Comparison of ENCODE assay signal across 8 cellular contexts in the genomic region with DNA sequence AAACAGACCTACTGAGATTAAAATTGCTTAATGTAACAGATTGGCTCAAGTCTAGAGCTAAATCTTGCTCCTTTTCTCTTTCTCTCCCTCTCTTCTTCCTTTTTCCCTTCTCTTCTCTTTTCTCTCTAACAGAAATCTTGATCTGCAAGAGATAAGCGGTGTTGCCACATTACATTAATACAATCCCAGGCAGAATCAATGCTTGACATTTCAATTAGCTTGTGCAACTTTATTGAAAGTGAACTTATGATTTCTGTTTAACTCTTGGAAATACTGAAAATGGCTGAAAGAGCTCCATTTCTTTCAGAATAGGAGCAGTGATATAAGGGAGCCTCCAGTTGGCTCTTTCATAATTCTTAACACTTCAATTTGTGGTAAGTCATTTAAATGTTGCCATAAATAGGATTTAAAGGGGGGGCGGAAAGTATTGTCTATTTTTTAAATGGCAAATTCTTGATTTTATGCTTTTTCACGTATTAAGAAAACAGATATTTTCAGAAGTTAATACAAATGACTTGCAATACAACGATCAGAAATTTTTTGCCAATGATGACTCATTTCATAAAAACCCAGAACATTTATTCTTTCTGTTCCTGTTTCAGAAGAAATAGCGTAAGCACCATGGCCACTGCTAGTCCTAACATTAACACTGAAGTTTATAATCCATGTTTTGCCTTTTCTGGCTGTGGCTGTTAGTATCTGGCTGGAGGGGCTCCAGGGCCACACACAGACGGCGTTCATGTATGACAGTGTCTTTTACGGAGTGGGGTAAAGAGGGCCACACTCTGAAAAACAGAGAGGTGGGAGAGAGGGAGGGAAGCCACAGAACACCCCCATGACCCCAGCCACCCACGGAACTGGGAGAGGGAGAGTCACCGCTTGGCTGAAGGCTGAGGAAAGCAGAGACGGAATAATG.
DNase-seq lines count a peak whose midpoint lies in the region; ATAC-seq and TF ChIP-seq lines count a peak whose summit lies in the region.

No MANE protein-coding gene starts in this region.

- TF ChIP-seq CTCF in BJ (IDR thresholded peaks at IDR 0.05; ENCODE audit: insufficient read depth, low read depth, low read length) (no peak), OCI-LY1 (IDR thresholded peaks at IDR 0.05; ENCODE audit: low read length) (no peak), right atrium auricular region (IDR thresholded peaks at IDR 0.05) (no peak)

- H3K4me2 ChIP-seq in OCI-LY1 (ENCODE audit: low read length) = peak overlapping the region; percentile 47

- no peaks in the 10 kb centered on the region for H3K79me2 ChIP-seq in OCI-LY1 (ENCODE audit: insufficient read depth, low read length)

- peaks cover 5% of the 10 kb centered on the region; the same call in 1 of the 2 replicates for H3F3A ChIP-seq in OCI-LY1 (ENCODE audit: insufficient read depth, low read length)

- H3K27me3 ChIP-seq in BJ (ENCODE audit: control insufficient read depth, insufficient read depth, low read length) = no peaks in the 10 kb centered on the region
- H3K27me3 ChIP-seq in OCI-LY1 (ENCODE audit: insufficient read depth, low read length) = no peaks in the 10 kb centered on the region
- H3K27me3 ChIP-seq in right atrium auricular region = no peaks in the 10 kb centered on the region

- peak overlapping the region; percentile 51; the same call in 1 of the 2 replicates for H2AFZ ChIP-seq in OCI-LY1 (ENCODE audit: low read length)

- H3K4me1 ChIP-seq in OCI-LY1 (ENCODE audit: insufficient read depth, low read length, severe bottlenecking) (peaks cover 31% of the 10 kb centered on the region), right atrium auricular region (peaks cover 0 to 11% of the 10 kb centered on the region in 2 donors)

- peak; percentile 63 for ATAC-seq in GM21825 (IDR thresholded peaks at IDR 0.05; ENCODE audit: unreplicated experiment)

- no peaks in the 10 kb centered on the region for H3K9me2 ChIP-seq in OCI-LY1 (ENCODE audit: low read depth, low read length)

- H3K4me3 ChIP-seq in BJ (ENCODE audit: low read depth, low read length) = no peak overlapping the region
- H3K4me3 ChIP-seq in OCI-LY1 (ENCODE audit: low read depth, low read length, poor library complexity, severe bottlenecking) = peak overlapping the region; percentile 9
- H3K4me3 ChIP-seq in right atrium auricular region = peak overlapping the region in 1 of 2 donors; percentile 29

- H3K9me3 ChIP-seq in OCI-LY1 (ENCODE audit: low read length) (no peaks in the 10 kb centered on the region), right atrium auricular region (no peaks in the 10 kb centered on the region)

- no peaks in the 10 kb centered on the region for H4K20me1 ChIP-seq in OCI-LY1 (ENCODE audit: insufficient read depth, low read length)

- CTCF ChIA-PET in BJ (lab: Yijun Ruan, JAX) = interaction anchor here (0.9 kb wide), 1 partner anchor 10 kb away, joined by 3 read pairs; no protein-coding TSS in a partner anchor

- POLR2A ChIA-PET in BJ (lab: Charles Lee) = no interaction called here

- DNase-seq in BJ (ENCODE audit: low read depth) = peak; percentile 56
- DNase-seq in right atrium auricular region (ENCODE audit: low spot score) = no peak
- DNase-seq in NCI-H187 (lab: John Stamatoyannopoulos, UW) = no peak
- no peak for DNase-seq in DMS79 treated with DMSO at 0.1 percent for 48 hours (lab: John Stamatoyannopoulos, UW)
- DNase-seq in GM19240 (ENCODE audit: insufficient read length, low spot score) = no peak
- DNase-seq in NCI-H2029 treated with DMSO at 0.1 percent for 48 hours (lab: John Stamatoyannopoulos, UW) = no peak

- H3K27ac ChIP-seq in OCI-LY1 (ENCODE audit: low read depth, low read length, poor library complexity, severe bottlenecking) (peak overlapping the region; percentile 45), right atrium auricular region (peak overlapping the region; percentile 77 to 82)

- H3K36me3 ChIP-seq in BJ (ENCODE audit: control insufficient read depth, insufficient read depth, low read length) = no peaks in the 10 kb centered on the region
- H3K36me3 ChIP-seq in OCI-LY1 (ENCODE audit: insufficient read depth, low read length) = no peaks in the 10 kb centered on the region
- no peaks in the 10 kb centered on the region for H3K36me3 ChIP-seq in right atrium auricular region

- no peak overlapping the region for H3K9ac ChIP-seq in OCI-LY1 (ENCODE audit: low read length)
